ENCODE assay signal across 19 cellular contexts in genomic region chr18:31687529-31687928, GRCh38. TPM values are rescaled to one million over a fixed set of nuclear protein-coding genes. Genes with fewer than 3 reads are reported as not detected.
DNase-seq lines count a peak whose midpoint lies in the region; ATAC-seq and TF ChIP-seq lines count a peak whose summit lies in the region.
"Had no signal": no experiment of that assay in that cellular context is flagged by ENCODE, and none has a peak within 500 bp of the region (broad histone marks: within the 10 kb centered on the region; RNA-seq: fewer than 3 reads in every experiment).

No MANE protein-coding gene starts in this region.

- H3K27ac Mint-ChIP-seq in HFFc6 (no peak overlapping the region), mesothelial cell of epicardium (peak overlapping the region; percentile 83)
- H3K27ac Mint-ChIP-seq: activated T-helper 2 cell treated with anti-CD3 and anti-CD28 coated beads, Interferon-gamma antibody, Interleukin-2, Interleukin-4, amounts not matched to agents 10 μg/mL and 5 μg/mL and 100 μg/mL, durations not matched to agents 14 hours and 24 hours and 36 hours had no signal

- H3K27ac ChIP-seq in AG04450 (ENCODE audit: low read depth, low read length): no peak overlapping the region
- H3K27ac ChIP-seq: esophagus muscularis mucosa, tibial artery, WERI-Rb-1 had no signal

- intact Hi-C loops in head of caudate nucleus (cut with DNase I): no loop called here

- ATAC-seq in GM19324 (IDR thresholded peaks at IDR 0.05; ENCODE audit: low FRiP score, unreplicated experiment): no peak
- ATAC-seq: left lobe of liver, sciatic nerve had no signal

- H3K4me1 Mint-ChIP-seq in HFFc6 (ENCODE audit: low read depth) (no peaks in the 10 kb centered on the region), mesothelial cell of epicardium (peaks cover 43% of the 10 kb centered on the region)

- no peak for DNase-seq in AG04450 (ENCODE audit: low read depth, low spot score)
- DNase-seq in HFFc6: no peak
- no peak for DNase-seq in astrocyte of the spinal cord (ENCODE audit: low read depth, low spot score)
- no peak for DNase-seq in mesothelial cell of epicardium (ENCODE audit: low spot score in 2 of 2, unreplicated experiment in 2 of 2)
- no peak for DNase-seq in NCI-H1092 (lab: John Stamatoyannopoulos, UW)
- no peak for DNase-seq in head of caudate nucleus
- no peak for DNase-seq in T-helper 1 cell
- DNase-seq: activated CD8-positive, alpha-beta memory T cell treated with anti-CD3 and anti-CD28 coated beads for 24 hours; amniotic stem cell; cortex of kidney; stimulated activated CD4-positive, alpha-beta T cell treated with anti-CD3 and anti-CD28 coated beads, Interleukin-4, amount 100 ng/mL, for 24 hours; tibial artery; WERI-Rb-1 had no signal

- TF ChIP-seq CTCF in AG04450 (IDR thresholded peaks at IDR 0.05; ENCODE audit: low read depth, low read length): 0 out of 2 replicates have a peak, but pooled peaks have one; percentile 7
- TF ChIP-seq CTCF in HFFc6 (IDR thresholded peaks at IDR 0.05): 0 out of 2 replicates have a peak, but pooled peaks have one; percentile 27
- TF ChIP-seq CTCF in astrocyte of the spinal cord (IDR thresholded peaks at IDR 0.05; ENCODE audit: low read depth, low read length): peak; percentile 16
- peak; percentile 56 for TF ChIP-seq CTCF in mesothelial cell of epicardium (IDR thresholded peaks at IDR 0.05; ENCODE audit: unreplicated experiment)

- H3K27me3 ChIP-seq in AG04450 (ENCODE audit: control insufficient read depth, insufficient read depth, low read length): peaks cover 19% of the 10 kb centered on the region
- H3K27me3 ChIP-seq: esophagus muscularis mucosa had no signal

- H3K9me3 Mint-ChIP-seq in HFFc6 (peaks cover 12% of the 10 kb centered on the region), mesothelial cell of epicardium (no peaks in the 10 kb centered on the region)
- H3K9me3 Mint-ChIP-seq: activated T-helper 2 cell treated with anti-CD3 and anti-CD28 coated beads, Interferon-gamma antibody, Interleukin-2, Interleukin-4, amounts not matched to agents 10 μg/mL and 5 μg/mL and 100 μg/mL, durations not matched to agents 14 hours and 24 hours and 36 hours had no signal

- H3K4me3 Mint-ChIP-seq in HFFc6 (no peak overlapping the region), mesothelial cell of epicardium (no peak overlapping the region)

- in situ Hi-C loops in astrocyte of the spinal cord (cut with HindIII; ENCODE audit: low sequenced_read_pairs): no loop called here

- H3K9me3 ChIP-seq in AG04450 (ENCODE audit: control insufficient read depth, insufficient read depth, low read length): no peaks in the 10 kb centered on the region; the same call in 1 of the 2 replicates
- H3K9me3 ChIP-seq: esophagus muscularis mucosa, tibial artery had no signal

- H3K27me3 Mint-ChIP-seq in HFFc6 (ENCODE audit: insufficient read depth) (peaks cover 3% of the 10 kb centered on the region), mesothelial cell of epicardium (ENCODE audit: low read depth) (no peaks in the 10 kb centered on the region)

- POLR2A ChIA-PET in AG04450 (lab: Yijun Ruan, JAX): no interaction called here

- H3K4me3 ChIP-seq in AG04450 (ENCODE audit: low read depth, low read length) (no peak overlapping the region), astrocyte of the spinal cord (ENCODE audit: low read depth, low read length) (no peak overlapping the region)
- H3K4me3 ChIP-seq: esophagus muscularis mucosa, tibial artery had no signal

- CTCF ChIA-PET in AG04450 (lab: Charles Lee): interaction anchor here (0.5 kb wide), 1 partner anchor 150 kb away, joined by 3 read pairs; no protein-coding TSS in a partner anchor

- H3K36me3 Mint-ChIP-seq in HFFc6 (ENCODE audit: low read depth) (0 out of 2 replicates have a peak, but pooled peaks cover 5% of the 10 kb centered on the region), mesothelial cell of epicardium (no peaks in the 10 kb centered on the region)

RNA-seq across cellular contexts. Expression of gene B4GALT6, which starts 3.1 kb away (rescaled TPM):
- 0.40 and 0.50 TPM in 2 replicates for polyA plus RNA-seq in AG04450 (2011; rRNA removed)
- 0.35 and 0.41 TPM in 2 replicates for polyA minus RNA-seq in AG04450 (2011; rRNA and poly(A)+ RNA removed)
- total RNA-seq in HFFc6 (2021; fragmentation: NEBNext Ultra II Directional; extraction: Animal tissue kit (Norgen Biotek cat#: 25700)): not detected
- 42.0 to 49.9 TPM (median 46.3 TPM) in 3 replicates for total RNA-seq in mesothelial cell of epicardium
- total RNA-seq: myocyte had no signal

Comparison
In these comparisons a context has a peak if more than half of its experiments do, and no peak if none do; other contexts are left out.
1. RNA of gene B4GALT6, which starts 3.1 kb away (total RNA-seq): 42.0 to 49.9 TPM in mesothelial cell of epicardium; not detected in HFFc6; every median in the first group is over 10 times any median in the second.
2. Peak in every context shown above with its lines, with median percentiles within 50 percentile points of each other: CTCF ChIP-seq.